Comparison of ENCODE assay signal across 8 cellular contexts in the genomic region with DNA sequence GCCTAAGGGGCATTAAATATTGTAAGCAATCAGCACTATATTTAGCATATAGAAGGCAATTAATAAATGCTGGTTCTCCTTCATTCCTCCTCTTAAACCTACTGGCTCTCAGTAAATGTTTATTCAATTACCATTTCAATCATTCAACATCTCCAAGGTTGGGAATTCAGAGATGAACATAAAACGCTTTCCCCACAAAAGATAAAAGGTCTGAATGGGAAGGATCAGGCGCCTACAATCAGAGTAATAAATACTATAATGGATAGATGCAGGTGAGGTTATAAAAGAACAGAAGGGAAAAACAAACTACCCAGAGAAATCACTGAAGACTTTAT. TPM values are rescaled to one million over a fixed set of nuclear protein-coding genes. Genes with fewer than 3 reads are reported as not detected.
DNase-seq lines count a peak whose midpoint lies in the region; ATAC-seq, FAIRE-seq and TF ChIP-seq lines count a peak whose summit lies in the region.

No MANE protein-coding gene starts in this region.

- no peak for TF ChIP-seq RAD21 in SK-N-SH (IDR thresholded peaks at IDR 0.05; ENCODE audit: low read length)

- H3K9me3 ChIP-seq in SK-N-SH (no peaks in the 10 kb centered on the region), kidney (ENCODE audit: control insufficient read depth in 1 of 2, low read length in 2 of 2) (no peaks in the 10 kb centered on the region), subcutaneous abdominal adipose tissue (ENCODE audit: control insufficient read depth in 5 of 5, low read length in 5 of 5) (no peaks in the 10 kb centered on the region)

- TF ChIP-seq EP300 in SK-N-SH (IDR thresholded peaks at IDR 0.05; ENCODE audit: borderline replicate concordance in 1 of 2, low read depth in 1 of 2, low read length in 1 of 2): no peak

- peak overlapping the region; percentile 95 for H2AFZ ChIP-seq in SK-N-SH (ENCODE audit: low read depth)

- H3K27ac ChIP-seq in SK-N-SH (ENCODE audit: low read depth in 2 of 2, low read length in 1 of 2) (peak overlapping the region; percentile 80 to 85), kidney (ENCODE audit: low read depth in 2 of 2, low read length in 2 of 2) (peak overlapping the region; percentile 87), subcutaneous abdominal adipose tissue (ENCODE audit: low read depth, low read length) (peak overlapping the region; percentile 68)

- H3K9ac ChIP-seq in SK-N-SH (peak overlapping the region; percentile 87), kidney (ENCODE audit: low read length in 2 of 2) (peak overlapping the region in 1 of 2 donors; percentile 81), subcutaneous abdominal adipose tissue (ENCODE audit: low read length in 5 of 5) (peak overlapping the region in 4 of 5 donors; percentile 87 to 93 (median 88))

- H3F3A ChIP-seq in SK-N-SH (replicated peaks; ENCODE audit: insufficient read depth): peaks cover 11% of the 10 kb centered on the region

- WGBS in SK-N-SH (ENCODE audit: low lambda C conversion rate): 95% methylated on average over 2 of the region's 2 CpGs

- intact Hi-C loops in kidney (cut with DNase I): no loop called here

- H3K27me3 ChIP-seq in SK-N-SH (ENCODE audit: insufficient read depth) (no peaks in the 10 kb centered on the region), subcutaneous abdominal adipose tissue (ENCODE audit: control insufficient read depth in 5 of 5, insufficient read depth in 4 of 5, low read length in 5 of 5) (no peaks in the 10 kb centered on the region)

- peaks cover 33% of the 10 kb centered on the region for H3K4me1 Mint-ChIP-seq in activated naive CD8-positive, alpha-beta T cell treated with anti-CD3 and anti-CD28 coated beads, Interleukin-2, amount 10 ng/mL, durations not matched to agents 7 days and 5 days

- no peak for TF ChIP-seq CTCF in SK-N-SH (IDR thresholded peaks at IDR 0.05)
- TF ChIP-seq CTCF in kidney (IDR thresholded peaks at IDR 0.05; ENCODE audit: borderline replicate concordance, extremely low read depth, insufficient read depth): no peak

- ATAC-seq in SK-N-SH treated with all-trans-retinoic acid at 6 μM for 48 hours: no peak
- ATAC-seq in activated naive CD8-positive, alpha-beta T cell treated with anti-CD3 and anti-CD28 coated beads, Interleukin-2, amount 10 ng/mL, durations not matched to agents 7 days and 5 days (ENCODE audit: low read depth): no peak

- peaks cover 14% of the 10 kb centered on the region; the same call in 1 of the 2 replicates for H4K20me1 ChIP-seq in SK-N-SH (ENCODE audit: insufficient read depth)

- no peak for DNase-seq in SK-N-SH
- DNase-seq in activated naive CD8-positive, alpha-beta T cell treated with anti-CD3 and anti-CD28 coated beads, Interleukin-2, amount 10 ng/mL, durations not matched to agents 7 days and 5 days: no peak
- no peak for DNase-seq in kidney
- no peak for DNase-seq in NCI-H2171 (lab: John Stamatoyannopoulos, UW)
- no peak for DNase-seq in DMS 273 (lab: John Stamatoyannopoulos, UW; ENCODE audit: unreplicated experiment)
- DNase-seq in cerebellar cortex (ENCODE audit: low spot score): no peak

- H3K4me3 Mint-ChIP-seq in activated naive CD8-positive, alpha-beta T cell treated with anti-CD3 and anti-CD28 coated beads, Interleukin-2, amount 10 ng/mL, durations not matched to agents 7 days and 5 days: peak overlapping the region; percentile 90

- H3K36me3 Mint-ChIP-seq in activated naive CD8-positive, alpha-beta T cell treated with anti-CD3 and anti-CD28 coated beads, Interleukin-2, amount 10 ng/mL, durations not matched to agents 7 days and 5 days: peaks cover 23% of the 10 kb centered on the region

- no peaks in the 10 kb centered on the region for H3K27me3 Mint-ChIP-seq in activated naive CD8-positive, alpha-beta T cell treated with anti-CD3 and anti-CD28 coated beads, Interleukin-2, amount 10 ng/mL, durations not matched to agents 7 days and 5 days

- peak overlapping the region; percentile 98 for H3K4me2 ChIP-seq in SK-N-SH

- POLR2A ChIA-PET in SK-N-SH (lab: Yijun Ruan, JAX): interaction anchor here (0.8 to 2.3 kb wide), 5 partner anchors 8 to 331 kb away, joined by 3 to 15 read pairs (median 3); partner anchors contain the start of genes BTF3L4 and TXNDC12
- POLR2A ChIA-PET in activated naive CD8-positive, alpha-beta T cell treated with anti-CD3 and anti-CD28 coated beads, Interleukin-2, amount 10 ng/mL, durations not matched to agents 7 days and 5 days (lab: Charles Lee): interaction anchor here (0.7 to 2.3 kb wide), 4 partner anchors 11 to 22 kb away, joined by 3 to 27 read pairs (median 10); partner anchors contain the start of genes BTF3L4 and TXNDC12

- H3K79me2 ChIP-seq in SK-N-SH (ENCODE audit: insufficient read depth): peaks cover 48% of the 10 kb centered on the region

- peak overlapping the region; percentile 84 to 86; a peak in 3 of 4 replicates for H3K4me3 ChIP-seq in SK-N-SH (ENCODE audit: low read depth in 2 of 2, low read length in 1 of 2)
- H3K4me3 ChIP-seq in kidney (ENCODE audit: low read length in 2 of 2): peak overlapping the region; percentile 92 to 93
- H3K4me3 ChIP-seq in subcutaneous abdominal adipose tissue (ENCODE audit: low read depth in 1 of 5, low read length in 5 of 5): peak overlapping the region; percentile 61 to 100 (median 100)

- no peak for FAIRE-seq in kidney (lab: Jason Lieb, UNC)

- no peaks in the 10 kb centered on the region for H3K9me3 Mint-ChIP-seq in activated naive CD8-positive, alpha-beta T cell treated with anti-CD3 and anti-CD28 coated beads, Interleukin-2, amount 10 ng/mL, durations not matched to agents 7 days and 5 days

- H3K4me1 ChIP-seq in SK-N-SH (ENCODE audit: control insufficient read depth in 1 of 2, insufficient read depth in 2 of 2, low read depth in 1 of 2, low read length in 1 of 2): peaks cover 7 to 16% of the 10 kb centered on the region in 2 experiments; a peak in 3 of 4 replicates
- peaks cover 10 to 13% of the 10 kb centered on the region in 2 donors for H3K4me1 ChIP-seq in kidney (ENCODE audit: control insufficient read depth in 1 of 2, insufficient read depth in 1 of 2, low read depth in 1 of 2, low read length in 2 of 2)
- peaks cover 8 to 45% (median 26%) of the 10 kb centered on the region in 5 donors for H3K4me1 ChIP-seq in subcutaneous abdominal adipose tissue (ENCODE audit: control insufficient read depth in 5 of 5, insufficient read depth in 5 of 5, low read length in 5 of 5)

- CTCF ChIA-PET in SK-N-SH (lab: Yijun Ruan, JAX): interaction anchor here (0.7 to 3.2 kb wide), 3 partner anchors 11 to 40 kb away, joined by 3 to 9 read pairs (median 3); partner anchors contain the start of gene BTF3L4

- H3K36me3 ChIP-seq in SK-N-SH (replicated peaks in 1 of 2; ENCODE audit: control insufficient read depth in 1 of 2, insufficient read depth in 2 of 2, low read length in 1 of 2): peaks cover 12 to 25% of the 10 kb centered on the region in 2 experiments
- peaks cover 0 to 2% of the 10 kb centered on the region in 2 donors for H3K36me3 ChIP-seq in kidney (ENCODE audit: control insufficient read depth in 1 of 2, insufficient read depth in 2 of 2, low read length in 2 of 2)
- H3K36me3 ChIP-seq in subcutaneous abdominal adipose tissue (ENCODE audit: control insufficient read depth in 5 of 5, insufficient read depth in 5 of 5, low read length in 5 of 5): peaks cover 0 to 13% (median 5%) of the 10 kb centered on the region in 5 donors

- H3K27ac Mint-ChIP-seq in activated naive CD8-positive, alpha-beta T cell treated with anti-CD3 and anti-CD28 coated beads, Interleukin-2, amount 10 ng/mL, durations not matched to agents 7 days and 5 days: peak overlapping the region; percentile 93

- no peaks in the 10 kb centered on the region for H3K9me2 ChIP-seq in SK-N-SH

TF ChIP-seq in SK-N-SH treated with all-trans-retinoic acid at 6 μM for 48 hours, 23 proteins besides CTCF, POLR2A, EP300 and RAD21 (continues in another document):
- TF ChIP-seq ZNF565 (CRISPR knock-in tag; conservative IDR thresholded peaks at IDR 0.05; ENCODE audit: low read depth): no peak

RNA-seq across cellular contexts. Expression of gene KTI12, which starts 0.4 kb away (rescaled TPM):
- polyA plus RNA-seq in SK-N-SH (2012; rRNA removed): 13.7 and 13.9 TPM in 2 replicates
- 9.9 and 10.8 TPM in 2 replicates for polyA plus RNA-seq in SK-N-SH (2012; cell fraction: cytosol; rRNA removed)
- 12.3 and 14.0 TPM in 2 replicates for polyA plus RNA-seq in SK-N-SH (2012; cell fraction: nucleus; rRNA removed)
- 10 to 100 TPM; 12.5 to 14.6 TPM for total RNA-seq in activated naive CD8-positive, alpha-beta T cell treated with anti-CD3 and anti-CD28 coated beads, Interleukin-2, amount 10 ng/mL, durations not matched to agents 7 days and 5 days
- 8.5 TPM for total RNA-seq in kidney
- polyA plus RNA-seq in kidney (ENCODE audit: insufficient read depth, low read depth, low replicate concordance): 6.4 TPM

RNA-seq across cellular contexts. Expression of gene TXNDC12, which starts 21.0 kb away (rescaled TPM):
- polyA plus RNA-seq in SK-N-SH (2012; rRNA removed): 37.2 and 42.2 TPM in 2 replicates
- polyA plus RNA-seq in SK-N-SH (2012; cell fraction: cytosol; rRNA removed): 49.5 and 55.8 TPM in 2 replicates
- polyA plus RNA-seq in SK-N-SH (2012; cell fraction: nucleus; rRNA removed): 13.9 and 25.5 TPM in 2 replicates
- 10 to 100 TPM; 43.1 to 44.4 TPM for total RNA-seq in activated naive CD8-positive, alpha-beta T cell treated with anti-CD3 and anti-CD28 coated beads, Interleukin-2, amount 10 ng/mL, durations not matched to agents 7 days and 5 days
- total RNA-seq in kidney: 46.0 TPM
- 40.5 TPM for polyA plus RNA-seq in kidney (ENCODE audit: insufficient read depth, low read depth, low replicate concordance)

RNA-seq across cellular contexts. Expression of gene BTF3L4, which starts 22.1 kb away (rescaled TPM):
- 26.1 and 40.3 TPM in 2 replicates for polyA plus RNA-seq in SK-N-SH (2012; rRNA removed)
- polyA plus RNA-seq in SK-N-SH (2012; cell fraction: cytosol; rRNA removed): 48.0 and 67.3 TPM in 2 replicates
- 8.5 and 23.7 TPM in 2 replicates for polyA plus RNA-seq in SK-N-SH (2012; cell fraction: nucleus; rRNA removed)
- total RNA-seq in activated naive CD8-positive, alpha-beta T cell treated with anti-CD3 and anti-CD28 coated beads, Interleukin-2, amount 10 ng/mL, durations not matched to agents 7 days and 5 days: 10 to 100 TPM; 31.4 to 41.0 TPM
- total RNA-seq in kidney: 41.5 TPM
- polyA plus RNA-seq in kidney (ENCODE audit: insufficient read depth, low read depth, low replicate concordance): 45.3 TPM

RNA-seq across cellular contexts. Expression of gene RAB3B, which starts 43.5 kb away (rescaled TPM):
- polyA plus RNA-seq in SK-N-SH (2012; rRNA removed): 10.2 and 12.4 TPM in 2 replicates
- polyA plus RNA-seq in SK-N-SH (2012; cell fraction: cytosol; rRNA removed): 11.4 and 12.8 TPM in 2 replicates
- 9.2 and 15.1 TPM in 2 replicates for polyA plus RNA-seq in SK-N-SH (2012; cell fraction: nucleus; rRNA removed)
- under 1 TPM; 0.03 to 0.06 TPM for total RNA-seq in activated naive CD8-positive, alpha-beta T cell treated with anti-CD3 and anti-CD28 coated beads, Interleukin-2, amount 10 ng/mL, durations not matched to agents 7 days and 5 days
- 0.72 TPM for total RNA-seq in kidney
- polyA plus RNA-seq in kidney (ENCODE audit: insufficient read depth, low read depth, low replicate concordance): 0.60 TPM
